Comparison of ENCODE assay signal across 11 cellular contexts in genomic region chr6:50185006-50185405, GRCh38.
DNase-seq lines count a peak whose midpoint lies in the region; ATAC-seq and TF ChIP-seq lines count a peak whose summit lies in the region.
"Had no signal": no experiment of that assay in that cellular context is flagged by ENCODE, and none has a peak within 500 bp of the region (broad histone marks: within the 10 kb centered on the region; RNA-seq: fewer than 3 reads in every experiment).

No MANE protein-coding gene starts in this region.

- H4K20me1 ChIP-seq in hepatocyte (ENCODE audit: insufficient read depth, poor library complexity, severe bottlenecking) = no peaks in the 10 kb centered on the region

- H3K9me2 ChIP-seq in hepatocyte (replicated peaks; ENCODE audit: insufficient read depth) = no peaks in the 10 kb centered on the region

- intact Hi-C loops in A673 (cut with micrococcal nuclease; ENCODE audit: unreplicated experiment) = no loop called here

- in situ Hi-C loops in GM13976 (cut with MboI; ENCODE audit: low sequenced_read_pairs, unreplicated experiment) (no loop called here), G401 (cut with HindIII; ENCODE audit: low sequenced_read_pairs) (no loop called here)

- H3K27ac Mint-ChIP-seq in T-cell = no peak overlapping the region
- H3K27ac Mint-ChIP-seq: CD14-positive monocyte had no signal

- no peaks in the 10 kb centered on the region for H3K9me3 ChIP-seq in A673 (ENCODE audit: low read depth, low read length, poor library complexity, severe bottlenecking)
- no peaks in the 10 kb centered on the region for H3K9me3 ChIP-seq in hepatocyte (ENCODE audit: low read depth)
- H3K9me3 ChIP-seq: ascending aorta had no signal

- peaks cover 9 to 19% (median 17%) of the 10 kb centered on the region in 3 donors for H3K9me3 Mint-ChIP-seq in T-cell

- no peak overlapping the region for H3K4me3 Mint-ChIP-seq in T-cell
- H3K4me3 Mint-ChIP-seq: CD14-positive monocyte had no signal

- H3K4me2 ChIP-seq in hepatocyte = no peak overlapping the region

- H3K27me3 Mint-ChIP-seq in T-cell = no peaks in the 10 kb centered on the region

- no peak overlapping the region for H2AFZ ChIP-seq in hepatocyte
- H2AFZ ChIP-seq: parathyroid adenoma had no signal

- 36% methylated on average over 3 of the region's 3 CpGs for WGBS in hepatocyte (ENCODE audit: low lambda C conversion rate, missing lambda C conversion rate)

- H3K79me2 ChIP-seq in hepatocyte = no peaks in the 10 kb centered on the region
- H3K79me2 ChIP-seq: parathyroid adenoma had no signal

- no peaks in the 10 kb centered on the region for H3K4me1 Mint-ChIP-seq in T-cell
- H3K4me1 Mint-ChIP-seq: CD14-positive monocyte had no signal

- peak; percentile 62 for TF ChIP-seq CTCF in A673 (conservative IDR thresholded peaks at IDR 0.05; ENCODE audit: low read depth, low read length)
- peak; percentile 34 for TF ChIP-seq CTCF in GM13976 (IDR thresholded peaks at IDR 0.05; ENCODE audit: borderline replicate concordance, control extremely low read depth, extremely low read depth, insufficient read depth, missing control alignments)
- peak; percentile 26 for TF ChIP-seq CTCF in hepatocyte (IDR thresholded peaks at IDR 0.05; ENCODE audit: poor library complexity)

- H3K27me3 ChIP-seq in A673 (replicated peaks; ENCODE audit: insufficient read depth, low read depth, low read length, poor library complexity) (peaks cover 11% of the 10 kb centered on the region), hepatocyte (no peaks in the 10 kb centered on the region)
- H3K27me3 ChIP-seq: ascending aorta had no signal

- H3K4me3 ChIP-seq in A673 (ENCODE audit: low read depth, low read length, poor library complexity, severe bottlenecking) (no peak overlapping the region), hepatocyte (no peak overlapping the region)
- H3K4me3 ChIP-seq: ascending aorta had no signal

- H3K4me1 ChIP-seq in A673 (ENCODE audit: insufficient read depth, low read length, poor library complexity, severe bottlenecking) (no peaks in the 10 kb centered on the region), hepatocyte (ENCODE audit: insufficient read depth) (no peaks in the 10 kb centered on the region)
- H3K4me1 ChIP-seq: ascending aorta, parathyroid adenoma had no signal

- CTCF ChIA-PET in A673 (lab: Charles Lee) (no interaction called here), T-cell (lab: Charles Lee) (no interaction called here)

- DNase-seq in A673 (ENCODE audit: low spot score) (peak; percentile 35), GM13976 (ENCODE audit: low spot score) (no peak), NCI-H69 (lab: John Stamatoyannopoulos, UW) (peak; percentile 73), hepatocyte (ENCODE audit: low spot score) (peak; percentile 11), T-cell (no peak), G401 (ENCODE audit: low spot score) (no peak)
- no peak for DNase-seq in stimulated activated naive CD4-positive, alpha-beta T cell treated with Interleukin-2 at 50 U/mL for 16 hours (lab: John Stamatoyannopoulos, UW)

- no peaks in the 10 kb centered on the region for H3K36me3 Mint-ChIP-seq in T-cell
- H3K36me3 Mint-ChIP-seq: CD14-positive monocyte had no signal

- POLR2A ChIA-PET in A673 (lab: Charles Lee; ENCODE audit: low non-redundant PET) = no interaction called here
- POLR2A ChIA-PET in T-cell (lab: Charles Lee) = no interaction called here

- H3K36me3 ChIP-seq in A673 (ENCODE audit: insufficient read depth, low read length, poor library complexity, severe bottlenecking) (no peaks in the 10 kb centered on the region), hepatocyte (replicated peaks; ENCODE audit: insufficient read depth, low read depth) (no peaks in the 10 kb centered on the region)
- H3K36me3 ChIP-seq: ascending aorta had no signal

- ATAC-seq in T-cell (replicated peaks in 1 of 4) = no peak
- no peak for ATAC-seq in GM18870 (IDR thresholded peaks at IDR 0.05; ENCODE audit: unreplicated experiment)

- BruUV-seq in A673 (replicated peaks; lab: Mats Ljungman, UMichigan) = no TSS peak

- no peak overlapping the region for H3K27ac ChIP-seq in A673 (ENCODE audit: low read depth, low read length, poor library complexity, severe bottlenecking)
- no peak overlapping the region for H3K27ac ChIP-seq in hepatocyte
- H3K27ac ChIP-seq: ascending aorta, parathyroid adenoma had no signal

Comparison
In these comparisons a context has a peak if more than half of its experiments do, and no peak if none do; other contexts are left out.
1. DNase-seq: peak in A673 (single experiment), NCI-H69 (single experiment) and hepatocyte (single experiment); none in GM13976 (single experiment), T-cell (0 of 34), stimulated activated naive CD4-positive, alpha-beta T cell treated with Interleukin-2 at 50 U/mL for 16 hours (single experiment) and G401 (single experiment).
2. Peak in every context shown above with its lines, with median percentiles within 50 percentile points of each other: CTCF ChIP-seq.